ENCODE assay signal across 26 cellular contexts in the genomic region with DNA sequence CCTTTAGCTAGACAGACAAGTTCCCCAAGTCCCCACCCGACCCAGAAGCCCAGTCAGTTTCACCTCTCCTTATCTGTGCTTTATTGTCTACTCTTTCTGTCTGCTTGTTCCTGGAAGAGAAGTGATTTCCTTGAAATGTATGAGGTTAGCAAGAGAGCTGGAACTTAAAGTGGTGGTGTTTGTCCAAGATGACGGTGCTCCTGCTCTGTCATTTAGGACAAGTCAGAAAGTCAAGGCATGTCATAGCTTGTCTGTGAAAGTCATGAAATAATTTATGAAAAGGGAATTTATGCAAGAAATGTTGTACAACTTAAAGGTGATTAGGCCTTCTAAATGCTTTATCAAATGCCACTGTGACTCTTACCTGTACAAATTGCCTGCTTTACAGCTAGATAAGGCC.
"Had no signal": no experiment of that assay in that cellular context is flagged by ENCODE, and none has a peak within 500 bp of the region (broad histone marks: within the 10 kb centered on the region; RNA-seq: fewer than 3 reads in every experiment).

No MANE protein-coding gene starts in this region.

- H3K27ac ChIP-seq: left ventricle myocardium inferior, ovary, right atrium auricular region, right lobe of liver, tibial nerve, uterus had no signal

- H3K4me3 Mint-ChIP-seq: immature natural killer cell; memory B cell; naive thymus-derived CD4-positive, alpha-beta T cell; natural killer cell treated with Interleukin-12 subunit alpha and Interleukin-12 subunit beta and Interleukin-15 and Interleukin-18, amount 100 ng/mL, for 72 hours; stimulated activated memory B cell treated with anti-CD40 and anti-IgM and Interleukin-4, amounts not matched to agents 10 μg/mL and 1 μg/mL and 100 μg/mL, for 72 hours; stimulated activated naive CD8-positive, alpha-beta T cell treated with anti-CD3 and anti-CD28 coated beads, Interleukin-15, amount 100 ng/mL, for 72 hours; type B pancreatic cell had no signal

- H3K27me3 Mint-ChIP-seq: natural killer cell treated with Interleukin-12 subunit alpha and Interleukin-12 subunit beta and Interleukin-15 and Interleukin-18, amount 100 ng/mL, for 72 hours; progenitor cell of endocrine pancreas; type B pancreatic cell had no signal

- H3K36me3 ChIP-seq: left ventricle myocardium inferior, ovary, right atrium auricular region, right lobe of liver, tibial nerve, uterus had no signal

- FAIRE-seq: islet of Langerhans had no signal

- H3K36me3 Mint-ChIP-seq: immature natural killer cell; memory B cell; naive thymus-derived CD4-positive, alpha-beta T cell; stimulated activated memory B cell treated with anti-CD40 and anti-IgM and Interleukin-4, amounts not matched to agents 10 μg/mL and 1 μg/mL and 100 μg/mL, for 72 hours; type B pancreatic cell had no signal

- H3K9me3 Mint-ChIP-seq: stimulated activated memory B cell treated with anti-CD40 and anti-IgM and Interleukin-4, amounts not matched to agents 10 μg/mL and 1 μg/mL and 100 μg/mL, for 72 hours had no signal

- H3K4me1 Mint-ChIP-seq: immature natural killer cell; memory B cell; naive thymus-derived CD4-positive, alpha-beta T cell; stimulated activated memory B cell treated with anti-CD40 and anti-IgM and Interleukin-4, amounts not matched to agents 10 μg/mL and 1 μg/mL and 100 μg/mL, for 72 hours; stimulated activated naive CD8-positive, alpha-beta T cell treated with anti-CD3 and anti-CD28 coated beads, Interleukin-15, amount 100 ng/mL, for 72 hours had no signal

- H3K4me3 ChIP-seq: left ventricle myocardium inferior, lung, mucosa of descending colon, ovary, right atrium auricular region, right lobe of liver, smooth muscle cell, tibial nerve, uterus had no signal

- H3K27me3 ChIP-seq: ovary, right atrium auricular region, right lobe of liver, tibial nerve, uterus had no signal

- H3K27ac Mint-ChIP-seq: immature natural killer cell; memory B cell; naive thymus-derived CD4-positive, alpha-beta T cell; natural killer cell treated with Interleukin-12 subunit alpha and Interleukin-12 subunit beta and Interleukin-15 and Interleukin-18, amount 100 ng/mL, for 72 hours; progenitor cell of endocrine pancreas; stimulated activated memory B cell treated with anti-CD40 and anti-IgM and Interleukin-4, amounts not matched to agents 10 μg/mL and 1 μg/mL and 100 μg/mL, for 72 hours; stimulated activated naive CD8-positive, alpha-beta T cell treated with anti-CD3 and anti-CD28 coated beads, Interleukin-15, amount 100 ng/mL, for 72 hours; type B pancreatic cell had no signal

- DNase-seq: hypothalamus; immature natural killer cell; left ventricle myocardium inferior; midbrain; mucosa of descending colon; naive thymus-derived CD4-positive, alpha-beta T cell; ovary; right lobe of liver; stimulated activated CD4-positive, alpha-beta T cell treated with anti-CD3 and anti-CD28 coated beads, Interleukin-1b, Interleukin-23, amount 100 ng/mL, for 48 hours; stimulated activated CD4-positive, alpha-beta T cell treated with anti-CD3 and anti-CD28 coated beads, Interleukin-2, amount 100 ng/mL, for 48 hours; stimulated activated CD4-positive, alpha-beta T cell treated with anti-CD3 and anti-CD28 coated beads, Interleukin-4, amount 100 ng/mL, for 4 hours; stimulated activated CD8-positive, alpha-beta memory T cell treated with anti-CD3 and anti-CD28 coated beads, Interleukin-4, amount 100 ng/mL, for 48 hours; stimulated activated naive CD4-positive, alpha-beta T cell treated with Interleukin-2 at 50 U/mL for 16 hours; stimulated activated naive CD8-positive, alpha-beta T cell treated with anti-CD3 and anti-CD28 coated beads, Interleukin-15, amount 100 ng/mL, for 72 hours; substantia nigra; uterus had no signal
